In the genomic region with DNA sequence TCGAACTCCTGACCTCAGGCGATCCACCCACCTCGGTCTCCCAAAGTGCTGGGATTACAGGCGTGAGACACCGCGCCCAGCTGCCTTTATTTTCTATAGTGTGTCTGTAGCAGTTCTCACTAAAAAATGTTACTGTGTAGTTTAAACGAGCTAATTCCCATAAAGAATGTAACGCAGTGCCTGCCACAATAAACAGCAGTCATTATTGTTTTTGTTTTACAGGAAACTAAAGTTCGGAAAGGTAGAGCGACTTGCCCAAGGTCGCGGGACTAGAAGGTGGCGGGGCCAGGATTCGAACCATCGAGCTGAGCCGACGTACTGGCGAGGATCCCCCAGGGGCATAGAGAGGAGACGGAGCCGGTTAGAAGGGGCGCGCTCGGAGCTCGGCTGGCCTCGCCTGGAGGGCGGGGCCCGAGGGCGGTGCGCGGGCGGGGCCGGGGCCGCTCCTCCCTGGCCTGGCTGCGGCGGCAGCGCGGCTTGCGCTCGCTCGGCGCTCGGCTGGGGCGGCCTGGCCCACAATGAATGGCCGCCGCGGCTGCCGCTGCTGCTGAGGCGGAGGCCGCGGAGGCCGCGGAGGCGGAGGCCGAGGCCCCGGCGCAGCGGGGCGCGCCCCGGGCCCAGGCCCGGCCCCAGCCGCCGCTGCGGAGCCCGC, we compare ENCODE assay signal across 8 cellular contexts. TPM values are rescaled to one million over a fixed set of nuclear protein-coding genes. Genes with fewer than 3 reads are reported as not detected.
DNase-seq lines count a peak whose midpoint lies in the region; ATAC-seq and TF ChIP-seq lines count a peak whose summit lies in the region.

A gene (plus strand): TSS at position 493 of the 652 bp plus-strand sequence. CDS start 16,944 bp downstream, outside the sequence.

- TF ChIP-seq CTCF in HFF-Myc (IDR thresholded peaks at IDR 0.05; ENCODE audit: low read depth, low read length, missing control alignments) (no peak), cardiac muscle cell (IDR thresholded peaks at IDR 0.05; ENCODE audit: low read depth, low read length) (no peak), transverse colon (IDR thresholded peaks at IDR 0.05) (peak in 2 of 5 experiments; percentile 11 to 23)

- H3K4me1 Mint-ChIP-seq in activated naive CD8-positive, alpha-beta T cell treated with anti-CD3 and anti-CD28 coated beads, Interleukin-2, amount 50 U/mL, for 24 hours: peaks cover 72% of the 10 kb centered on the region

- in situ Hi-C loops in transverse colon (cut with MboI; ENCODE audit: low pct_ligation_motif_present in 1 of 4, low pct_unique_long_range_greater_than_20kb in 1 of 4, low sequenced_read_pairs in 3 of 4): loop anchor here in 1 of 4 donors (25.0 kb wide), 1 partner anchor 144 kb away; no protein-coding TSS in a partner anchor

- peak within 1 kb of the TSS; percentile 90 for H3K4me3 Mint-ChIP-seq in activated naive CD8-positive, alpha-beta T cell treated with anti-CD3 and anti-CD28 coated beads, Interleukin-2, amount 50 U/mL, for 24 hours

- peak within 1 kb of the TSS; percentile 97 for H3K27ac Mint-ChIP-seq in activated naive CD8-positive, alpha-beta T cell treated with anti-CD3 and anti-CD28 coated beads, Interleukin-2, amount 50 U/mL, for 24 hours

- peak within 1 kb of the TSS; percentile 89 for H3K27ac ChIP-seq in cardiac muscle cell
- peak within 1 kb of the TSS; percentile 83 to 89 (median 86) for H3K27ac ChIP-seq in transverse colon

- no peak for TF ChIP-seq EP300 in transverse colon (IDR thresholded peaks at IDR 0.05; ENCODE audit: low read depth)

- H3K27me3 ChIP-seq in cardiac muscle cell (no peaks in the 10 kb centered on the region), transverse colon (no peaks in the 10 kb centered on the region)

- H3K27me3 Mint-ChIP-seq in activated naive CD8-positive, alpha-beta T cell treated with anti-CD3 and anti-CD28 coated beads, Interleukin-2, amount 50 U/mL, for 24 hours: peaks cover 2% of the 10 kb centered on the region

- peak within 1 kb of the TSS; percentile 82 for H3K9ac ChIP-seq in ES-I3 (ENCODE audit: low read depth, low read length)

- no peaks in the 10 kb centered on the region for H3K9me3 ChIP-seq in ES-I3 (ENCODE audit: control insufficient read depth, insufficient read depth, low read length)
- H3K9me3 ChIP-seq in cardiac muscle cell (ENCODE audit: low read depth): no peaks in the 10 kb centered on the region
- H3K9me3 ChIP-seq in transverse colon: no peaks in the 10 kb centered on the region

- H3K36me3 ChIP-seq in ES-I3 (ENCODE audit: insufficient read depth, low read length) (no peaks in the 10 kb centered on the region; the same call in 1 of the 2 replicates), cardiac muscle cell (peaks cover 5% of the 10 kb centered on the region), transverse colon (no peaks in the 10 kb centered on the region)

- intact Hi-C loops in transverse colon (cut with DNase I; ENCODE audit: low total_unique reads): no loop called here

- H3K36me3 Mint-ChIP-seq in activated naive CD8-positive, alpha-beta T cell treated with anti-CD3 and anti-CD28 coated beads, Interleukin-2, amount 50 U/mL, for 24 hours (ENCODE audit: low read depth): peaks cover 39% of the 10 kb centered on the region

- 3% methylated on average over 29 of the region's 65 CpGs; no CpG with 5 or more reads in 1 of the 2 donors for WGBS in transverse colon (ENCODE audit: low coverage in 1 of 2), 2 donors

- peaks cover 30% of the 10 kb centered on the region for H3K4me1 ChIP-seq in ES-I3 (ENCODE audit: insufficient read depth, low read length)
- peaks cover 11% of the 10 kb centered on the region for H3K4me1 ChIP-seq in cardiac muscle cell (ENCODE audit: low read depth)
- H3K4me1 ChIP-seq in transverse colon: peaks cover 11 to 39% (median 34%) of the 10 kb centered on the region in 4 donors

- H3K4me3 ChIP-seq in HFF-Myc (replicated peaks; ENCODE audit: low read depth, low read length) (peak within 1 kb of the TSS; percentile 99), cardiac muscle cell (peak within 1 kb of the TSS; percentile 99), transverse colon (peak within 1 kb of the TSS; percentile 84 to 99 (median 92))

- peak; percentile 47 for DNase-seq in HFF-Myc (ENCODE audit: extremely low read depth, low read depth)
- peak; percentile 82 for DNase-seq in NCI-H1105 (lab: John Stamatoyannopoulos, UW)
- DNase-seq in T follicular helper cell (ENCODE audit: low read depth): peak; percentile 82
- peak; percentile 92 for DNase-seq in activated naive CD8-positive, alpha-beta T cell treated with anti-CD3 and anti-CD28 coated beads, Interleukin-2, amount 50 U/mL, for 24 hours
- peak; percentile 94 to 95 for DNase-seq in cardiac muscle cell (ENCODE audit: low read depth in 1 of 2, low spot score in 1 of 2)
- peak; percentile 85 for DNase-seq in pons (ENCODE audit: low spot score)
- peak; percentile 91 for DNase-seq in transverse colon

- H3K9me3 Mint-ChIP-seq in activated naive CD8-positive, alpha-beta T cell treated with anti-CD3 and anti-CD28 coated beads, Interleukin-2, amount 50 U/mL, for 24 hours: no peaks in the 10 kb centered on the region

- no peak for TF ChIP-seq POLR2A in transverse colon (IDR thresholded peaks at IDR 0.05)

- peak; percentile 77 for ATAC-seq in activated naive CD8-positive, alpha-beta T cell treated with anti-CD3 and anti-CD28 coated beads, Interleukin-2, amount 50 U/mL, for 24 hours

RNA-seq across cellular contexts. Expression of the gene that starts here (rescaled TPM):
- 75.1 and 93.7 TPM in 2 replicates for total RNA-seq in cardiac muscle cell
- polyA plus RNA-seq in cardiac muscle cell: 9.8 and 13.3 TPM in 2 replicates
- 10 to 100 TPM; 31.6 to 54.2 (median 36.5) TPM for total RNA-seq in transverse colon

Comparison
In these comparisons a context has a peak if more than half of its experiments do, and no peak if none do; other contexts are left out.
1. Peak in every context shown above with its lines: DNase-seq, ATAC-seq, H3K4me3 ChIP-seq and H3K27ac ChIP-seq.